In the genomic region with DNA sequence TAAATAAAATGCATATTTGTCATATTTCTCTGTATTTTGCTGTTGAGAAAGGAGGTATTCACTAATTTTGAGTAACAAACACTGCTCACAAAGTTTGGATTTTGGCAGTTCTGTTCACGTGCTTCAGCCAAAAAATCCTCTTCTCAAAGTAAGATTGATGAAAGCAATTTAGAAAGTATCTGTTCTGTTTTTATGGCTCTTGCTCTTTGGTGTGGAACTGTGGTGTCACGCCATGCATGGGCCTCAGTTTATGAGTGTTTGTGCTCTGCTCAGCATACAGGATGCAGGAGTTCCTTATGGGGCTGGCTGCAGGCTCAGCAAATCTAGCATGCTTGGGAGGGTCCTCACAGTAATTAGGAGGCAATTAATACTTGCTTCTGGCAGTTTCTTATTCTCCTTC, we compare ENCODE assay signal across 11 cellular contexts. TPM values are rescaled to one million over a fixed set of nuclear protein-coding genes. Genes with fewer than 3 reads are reported as not detected.
DNase-seq lines count a peak whose midpoint lies in the region; ATAC-seq and TF ChIP-seq lines count a peak whose summit lies in the region.
"Had no signal": no experiment of that assay in that cellular context is flagged by ENCODE, and none has a peak within 500 bp of the region (broad histone marks: within the 10 kb centered on the region; RNA-seq: fewer than 3 reads in every experiment).

No MANE protein-coding gene starts in this region.

- H3K4me1 ChIP-seq in Loucy (ENCODE audit: insufficient read depth, low read length, poor library complexity, severe bottlenecking) (peaks cover 58% of the 10 kb centered on the region), right atrium auricular region (peaks cover 0 to 28% of the 10 kb centered on the region in 2 donors)

- no peak overlapping the region for H3K4me3 Mint-ChIP-seq in activated naive CD4-positive, alpha-beta T cell treated with anti-CD3 and anti-CD28 coated beads for 36 hours
- H3K4me3 Mint-ChIP-seq in nephron progenitor cell: peak overlapping the region; percentile 53

- H3K27ac Mint-ChIP-seq in activated naive CD4-positive, alpha-beta T cell treated with anti-CD3 and anti-CD28 coated beads for 36 hours: peak overlapping the region; percentile 68
- peak overlapping the region; percentile 84 for H3K27ac Mint-ChIP-seq in nephron progenitor cell

- H2AFZ ChIP-seq in Loucy (ENCODE audit: low read length): no peak overlapping the region

- H3K27ac ChIP-seq in coronary artery (no peak overlapping the region), right atrium auricular region (no peak overlapping the region)

- no peaks in the 10 kb centered on the region for H3K9me2 ChIP-seq in Loucy (replicated peaks; ENCODE audit: low read depth, low read length)

- no peaks in the 10 kb centered on the region for H3K9me3 Mint-ChIP-seq in activated naive CD4-positive, alpha-beta T cell treated with anti-CD3 and anti-CD28 coated beads for 36 hours
- H3K9me3 Mint-ChIP-seq in nephron progenitor cell: no peaks in the 10 kb centered on the region

- H3K4me2 ChIP-seq in Loucy (ENCODE audit: low read depth, low read length, poor library complexity, severe bottlenecking): peak overlapping the region; percentile 73

- H3K9ac ChIP-seq in Loucy (ENCODE audit: low read depth, low read length, poor library complexity, severe bottlenecking): peak overlapping the region; percentile 5

- CTCF ChIA-PET in activated naive CD4-positive, alpha-beta T cell treated with anti-CD3 and anti-CD28 coated beads for 36 hours (lab: Charles Lee): no interaction called here

- intact Hi-C loops in activated naive CD4-positive, alpha-beta T cell treated with anti-CD3 and anti-CD28 coated beads for 36 hours (cut with micrococcal nuclease): no loop called here

- H3K27me3 ChIP-seq in Loucy (ENCODE audit: insufficient read depth, low read length, poor library complexity, severe bottlenecking) (no peaks in the 10 kb centered on the region), right atrium auricular region (no peaks in the 10 kb centered on the region)

- H3K79me2 ChIP-seq in Loucy (ENCODE audit: insufficient read depth, low read length): peaks cover 77% of the 10 kb centered on the region

- no peak for TF ChIP-seq CTCF in Loucy (conservative IDR thresholded peaks at IDR 0.05; ENCODE audit: low read length)
- no peak for TF ChIP-seq CTCF in nephron progenitor cell (IDR thresholded peaks at IDR 0.05)
- TF ChIP-seq CTCF in coronary artery (IDR thresholded peaks at IDR 0.05): no peak
- TF ChIP-seq CTCF in right atrium auricular region (IDR thresholded peaks at IDR 0.05): no peak

- no peaks in the 10 kb centered on the region for H3K27me3 Mint-ChIP-seq in activated naive CD4-positive, alpha-beta T cell treated with anti-CD3 and anti-CD28 coated beads for 36 hours (ENCODE audit: low read depth)
- H3K27me3 Mint-ChIP-seq in nephron progenitor cell (ENCODE audit: low read depth, poor library complexity): no peaks in the 10 kb centered on the region

- H4K20me1 ChIP-seq in Loucy (ENCODE audit: insufficient read depth, low read length, poor library complexity, severe bottlenecking): peaks cover 54% of the 10 kb centered on the region

- peak; percentile 69 for DNase-seq in activated naive CD4-positive, alpha-beta T cell treated with anti-CD3 and anti-CD28 coated beads for 36 hours
- no peak for DNase-seq in activated naive CD4-positive, alpha-beta T cell treated with Interleukin-2 at 50 U/mL for 16 hours
- DNase-seq in nephron progenitor cell (no peak), SKM-1 (lab: John Stamatoyannopoulos, UW; ENCODE audit: unreplicated experiment) (no peak), coronary artery (ENCODE audit: low spot score) (no peak), right atrium auricular region (ENCODE audit: low spot score) (no peak)

- ATAC-seq in GM21529 (IDR thresholded peaks at IDR 0.05; ENCODE audit: unreplicated experiment): peak; percentile 38
- ATAC-seq: Panc1 had no signal

- peak overlapping the region; percentile 46 for H3K4me3 ChIP-seq in Loucy (ENCODE audit: low read length, poor library complexity, severe bottlenecking)
- H3K4me3 ChIP-seq in coronary artery: no peak overlapping the region
- no peak overlapping the region for H3K4me3 ChIP-seq in right atrium auricular region

- no peaks in the 10 kb centered on the region for H3K36me3 ChIP-seq in Loucy (ENCODE audit: insufficient read depth, low read length)
- no peaks in the 10 kb centered on the region for H3K36me3 ChIP-seq in right atrium auricular region

- H3K4me1 Mint-ChIP-seq in activated naive CD4-positive, alpha-beta T cell treated with anti-CD3 and anti-CD28 coated beads for 36 hours (ENCODE audit: low read depth): peaks cover 53% of the 10 kb centered on the region
- peaks cover 41% of the 10 kb centered on the region for H3K4me1 Mint-ChIP-seq in nephron progenitor cell

- H3K9me3 ChIP-seq in Loucy (ENCODE audit: insufficient read depth, low read depth, low read length) (no peaks in the 10 kb centered on the region), right atrium auricular region (no peaks in the 10 kb centered on the region)

- H3F3A ChIP-seq in Loucy (ENCODE audit: low read depth): 0 out of 2 replicates have a peak, but pooled peaks cover 2% of the 10 kb centered on the region

- peaks cover 1% of the 10 kb centered on the region for H3K36me3 Mint-ChIP-seq in activated naive CD4-positive, alpha-beta T cell treated with anti-CD3 and anti-CD28 coated beads for 36 hours (ENCODE audit: low read depth)
- H3K36me3 Mint-ChIP-seq in nephron progenitor cell (ENCODE audit: low read depth): peaks cover 33% of the 10 kb centered on the region

RNA-seq across cellular contexts. Expression of a gene that starts 3.3 kb away (rescaled TPM):
- total RNA-seq in activated naive CD4-positive, alpha-beta T cell treated with anti-CD3 and anti-CD28 coated beads for 36 hours: 10 to 100 TPM; 91.6 to 94.1 TPM
- 10 to 100 TPM; 18.1 to 30.5 TPM for total RNA-seq in right atrium auricular region

RNA-seq across cellular contexts. Expression of a gene that starts 3.5 kb away (rescaled TPM):
- total RNA-seq in activated naive CD4-positive, alpha-beta T cell treated with anti-CD3 and anti-CD28 coated beads for 36 hours: not detected
- total RNA-seq in right atrium auricular region: not detected
- total RNA-seq: dermis microvascular lymphatic vessel endothelial cell, posterior vena cava had no signal
